ENCODE assay signal across 9 cellular contexts in the genomic region with DNA sequence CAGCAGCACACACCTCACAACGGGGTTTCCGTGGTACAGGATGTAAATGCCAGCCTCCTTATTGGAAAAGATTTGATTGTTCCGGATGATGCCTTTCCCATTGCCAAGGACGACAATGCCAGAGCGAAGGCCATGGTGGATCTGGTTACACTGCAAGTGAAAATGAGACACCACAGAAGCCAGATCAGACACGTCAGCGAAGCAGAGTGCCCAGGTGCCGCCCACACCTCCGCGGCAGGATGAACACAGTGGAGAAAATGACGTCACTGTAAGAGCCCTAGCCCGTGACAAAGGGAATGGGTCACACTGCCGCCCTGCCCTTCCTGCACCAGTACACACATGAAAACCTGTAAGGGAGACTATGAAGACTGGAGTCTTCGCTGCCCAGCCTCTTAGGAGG. TPM values are rescaled to one million over a fixed set of nuclear protein-coding genes. Genes with fewer than 3 reads are reported as not detected.
DNase-seq lines count a peak whose midpoint lies in the region; ATAC-seq, FAIRE-seq and TF ChIP-seq lines count a peak whose summit lies in the region.
"Had no signal": no experiment of that assay in that cellular context is flagged by ENCODE, and none has a peak within 500 bp of the region (broad histone marks: within the 10 kb centered on the region; RNA-seq: fewer than 3 reads in every experiment).

No MANE protein-coding gene starts in this region.

- CTCF ChIA-PET in CD4-positive, alpha-beta T cell (lab: Charles Lee), result no interaction called here

- no peaks in the 10 kb centered on the region for H3K9me3 ChIP-seq in CD4-positive, alpha-beta T cell (ENCODE audit: control insufficient read depth, low read length)
- no peaks in the 10 kb centered on the region for H3K9me3 ChIP-seq in colonic mucosa

- peak overlapping the region; percentile 1 for H3K27ac ChIP-seq in CD4-positive, alpha-beta T cell (ENCODE audit: low read depth, low read length)
- H3K27ac ChIP-seq in colonic mucosa, result no peak overlapping the region

- peaks cover 18% of the 10 kb centered on the region for H3K4me1 Mint-ChIP-seq in CD4-positive, alpha-beta T cell (ENCODE audit: low read depth)

- H3K27ac Mint-ChIP-seq in CD4-positive, alpha-beta T cell, result peak overlapping the region; percentile 84

- H3K4me1 ChIP-seq in colonic mucosa, result no peaks in the 10 kb centered on the region

- ATAC-seq in CD4-positive, alpha-beta T cell (ENCODE audit: poor library complexity), result peak; percentile 66
- ATAC-seq in HG02763 (IDR thresholded peaks at IDR 0.05; ENCODE audit: unreplicated experiment) (peak; percentile 64), GM21528 (IDR thresholded peaks at IDR 0.05; ENCODE audit: low FRiP score, unreplicated experiment) (no peak)

- H3K27me3 ChIP-seq in CD4-positive, alpha-beta T cell (ENCODE audit: control insufficient read depth, insufficient read depth, low read length), result no peaks in the 10 kb centered on the region
- no peaks in the 10 kb centered on the region for H3K27me3 ChIP-seq in colonic mucosa

- intact Hi-C loops in CD4-positive, alpha-beta T cell (cut with DNase I, micrococcal nuclease), result no loop called here
- intact Hi-C loops in colonic mucosa (cut with DNase I), result no loop called here

- no peak overlapping the region for H3K4me3 ChIP-seq in colonic mucosa

- H3K9me3 Mint-ChIP-seq in CD4-positive, alpha-beta T cell, result no peaks in the 10 kb centered on the region

- H3K4me3 Mint-ChIP-seq in CD4-positive, alpha-beta T cell, result peak overlapping the region; percentile 14

- DNase-seq in CD4-positive, alpha-beta T cell, result peak; percentile 49 to 72 (median 58)
- peak; percentile 56 for DNase-seq in activated CD4-positive, CD25-positive, alpha-beta regulatory T cell treated with anti-CD3 and anti-CD28 coated beads, Interleukin-2, amount 50 U/mL, for 72 hours
- DNase-seq in colonic mucosa (peak; percentile 19), D721Med (ENCODE audit: insufficient read length, low spot score) (no peak), EL (no peak)
- DNase-seq in stimulated activated CD4-positive, alpha-beta T cell treated with anti-CD3 and anti-CD28 coated beads, TNF-alpha, amount 100 ng/mL, for 24 hours (ENCODE audit: low read depth in 3 of 3), result peak; percentile 28 to 74 (median 62)
- DNase-seq: left cardiac atrium had no signal

- no peak for TF ChIP-seq CTCF in CD4-positive, alpha-beta T cell (IDR thresholded peaks at IDR 0.05)
- TF ChIP-seq CTCF in colonic mucosa (IDR thresholded peaks at IDR 0.05) (no peak), D721Med (IDR thresholded peaks at IDR 0.05; ENCODE audit: insufficient read depth, missing control alignments) (no peak)

- POLR2A ChIA-PET in CD4-positive, alpha-beta T cell (lab: Charles Lee), result no interaction called here

- no peaks in the 10 kb centered on the region for H3K36me3 Mint-ChIP-seq in CD4-positive, alpha-beta T cell (ENCODE audit: low read depth)

- H3K9ac ChIP-seq in colonic mucosa (ENCODE audit: low read depth in 2 of 2, low read length in 2 of 2), result no peak overlapping the region

- FAIRE-seq in D721Med (lab: Jason Lieb, UNC), result no peak

- H3K36me3 ChIP-seq in colonic mucosa, result no peaks in the 10 kb centered on the region

- H3K27me3 Mint-ChIP-seq in CD4-positive, alpha-beta T cell, result no peaks in the 10 kb centered on the region

RNA-seq across cellular contexts. Expression of a gene that starts 43.4 kb away (rescaled TPM):
- 10 to 100 TPM; 28.9 to 29.7 TPM for total RNA-seq in CD4-positive, alpha-beta T cell
- total RNA-seq in colonic mucosa, result 10 to 100 TPM; 10.8 to 19.3 TPM

RNA-seq across cellular contexts. Expression of a gene that starts 47.1 kb away (rescaled TPM):
- 1 to 10 TPM in 1 of 2 experiments, under 1 TPM in 1; 0.81 to 2.3 TPM for total RNA-seq in CD4-positive, alpha-beta T cell
- total RNA-seq in colonic mucosa, result 1 to 10 TPM; 2.7 to 2.9 TPM

Comparison
In these comparisons a context has a peak if more than half of its experiments do, and no peak if none do; other contexts are left out.
1. DNase-seq: peak in CD4-positive, alpha-beta T cell (10 of 10), activated CD4-positive, CD25-positive, alpha-beta regulatory T cell treated with anti-CD3 and anti-CD28 coated beads, Interleukin-2, amount 50 U/mL, for 72 hours (single experiment), colonic mucosa (single experiment) and stimulated activated CD4-positive, alpha-beta T cell treated with anti-CD3 and anti-CD28 coated beads, TNF-alpha, amount 100 ng/mL, for 24 hours (3 of 3); none in D721Med (single experiment) and EL (single experiment).